In the genomic region with DNA sequence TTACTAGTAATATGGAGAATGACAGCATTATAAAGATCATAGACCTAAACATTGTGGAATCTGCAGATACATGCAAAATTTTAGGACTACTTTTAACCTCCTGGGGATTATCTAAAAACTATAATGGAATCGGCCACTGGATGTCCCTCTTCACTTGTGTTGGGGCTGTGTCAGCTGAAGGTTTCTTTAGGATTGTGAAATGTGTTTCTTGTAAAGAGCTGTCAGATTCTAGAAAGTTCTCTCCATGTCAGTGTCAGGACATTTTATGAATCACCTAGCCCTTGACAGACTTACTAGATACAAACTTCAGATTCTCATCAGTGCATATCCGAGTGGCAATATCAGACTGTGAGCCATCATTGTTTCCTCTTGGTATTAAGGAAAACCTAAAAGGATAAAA, we compare ENCODE assay signal across 9 cellular contexts.
DNase-seq lines count a peak whose midpoint lies in the region; ATAC-seq and TF ChIP-seq lines count a peak whose summit lies in the region.
"Had no signal": no experiment of that assay in that cellular context is flagged by ENCODE, and none has a peak within 500 bp of the region (broad histone marks: within the 10 kb centered on the region; RNA-seq: fewer than 3 reads in every experiment).

No MANE protein-coding gene starts in this region.

- H3K9me2 ChIP-seq in OCI-LY7 (ENCODE audit: insufficient read depth, low read length), result no peaks in the 10 kb centered on the region

- H3K4me3 ChIP-seq in right atrium auricular region (no peak overlapping the region), OCI-LY7 (ENCODE audit: low read depth, low read length, poor library complexity, severe bottlenecking) (no peak overlapping the region), upper lobe of right lung (no peak overlapping the region)

- H2AFZ ChIP-seq in OCI-LY7 (ENCODE audit: low read length), result no peak overlapping the region

- H3K27ac ChIP-seq in right atrium auricular region (no peak overlapping the region), OCI-LY7 (ENCODE audit: low read depth, low read length, poor library complexity, severe bottlenecking) (no peak overlapping the region), upper lobe of right lung (no peak overlapping the region)

- DNase-seq in Right ventricle myocardium superior (no peak), right atrium auricular region (ENCODE audit: low spot score) (no peak), OCI-LY7 (ENCODE audit: low spot score) (no peak), foreskin melanocyte (peak; percentile 3), upper lobe of right lung (no peak), HuH-7.5 (ENCODE audit: low spot score) (no peak)
- DNase-seq in stimulated activated naive CD8-positive, alpha-beta T cell treated with anti-CD3 and anti-CD28 coated beads, Interleukin-15, Interleukin-2, amounts not matched to agents 100 U/mL and 50 U/mL, for 24 hours, result no peak
- no peak for DNase-seq in activated CD8-positive, alpha-beta T cell treated with anti-CD3 and anti-CD28 coated beads for 36 hours
- DNase-seq: activated CD8-positive, alpha-beta memory T cell treated with anti-CD3 and anti-CD28 coated beads, Interleukin-2, amount 50 U/mL, for 4 hours had no signal

- no peaks in the 10 kb centered on the region for H3K27me3 Mint-ChIP-seq in activated CD8-positive, alpha-beta T cell treated with anti-CD3 and anti-CD28 coated beads for 36 hours

- POLR2A ChIA-PET in OCI-LY7 (lab: Charles Lee), result interaction anchor here (1.0 kb wide), 1 partner anchor 9 kb away, joined by 5 read pairs; no protein-coding TSS in a partner anchor
- POLR2A ChIA-PET in activated CD8-positive, alpha-beta T cell treated with anti-CD3 and anti-CD28 coated beads for 36 hours (lab: Charles Lee), result no interaction called here

- H3K36me3 ChIP-seq in right atrium auricular region, result peaks cover 3% of the 10 kb centered on the region
- no peaks in the 10 kb centered on the region for H3K36me3 ChIP-seq in OCI-LY7 (ENCODE audit: insufficient read depth, low read length)
- no peaks in the 10 kb centered on the region for H3K36me3 ChIP-seq in upper lobe of right lung

- no peaks in the 10 kb centered on the region for H3K79me2 ChIP-seq in OCI-LY7 (ENCODE audit: insufficient read depth, low read depth, low read length)

- H3K9me3 ChIP-seq in right atrium auricular region (peaks cover 0 to 8% of the 10 kb centered on the region in 2 donors), OCI-LY7 (ENCODE audit: low read length) (no peaks in the 10 kb centered on the region), upper lobe of right lung (peaks cover 7% of the 10 kb centered on the region)

- ATAC-seq in Right ventricle myocardium superior (ENCODE audit: poor library complexity), result peak; percentile 52
- ATAC-seq in upper lobe of right lung, result no peak
- no peak for ATAC-seq in stimulated activated naive CD8-positive, alpha-beta T cell treated with anti-CD3 and anti-CD28 coated beads, Interleukin-15, Interleukin-2, amounts not matched to agents 100 U/mL and 50 U/mL, for 24 hours
- no peak for ATAC-seq in activated CD8-positive, alpha-beta T cell treated with anti-CD3 and anti-CD28 coated beads for 36 hours

- no TSS peak for BruUV-seq in OCI-LY7 (replicated peaks; lab: Mats Ljungman, UMichigan)

- H3K27ac Mint-ChIP-seq in activated CD8-positive, alpha-beta T cell treated with anti-CD3 and anti-CD28 coated beads for 36 hours, result no peak overlapping the region

- H3K4me2 ChIP-seq in OCI-LY7 (ENCODE audit: low read length), result no peak overlapping the region

- TF ChIP-seq CTCF in right atrium auricular region (IDR thresholded peaks at IDR 0.05) (peak in 1 of 2 donors; percentile 54), OCI-LY7 (conservative IDR thresholded peaks at IDR 0.05; ENCODE audit: low read length) (peak; percentile 34; the same call in 1 of the 2 replicates), upper lobe of right lung (IDR thresholded peaks at IDR 0.05) (peak; percentile 12)
- TF ChIP-seq CTCF in activated CD8-positive, alpha-beta T cell treated with anti-CD3 and anti-CD28 coated beads for 36 hours (IDR thresholded peaks at IDR 0.05), result no peak

- no peaks in the 10 kb centered on the region for H3K4me1 Mint-ChIP-seq in activated CD8-positive, alpha-beta T cell treated with anti-CD3 and anti-CD28 coated beads for 36 hours (ENCODE audit: low read depth)

- no peak overlapping the region for H3K4me3 Mint-ChIP-seq in activated CD8-positive, alpha-beta T cell treated with anti-CD3 and anti-CD28 coated beads for 36 hours

- H3K36me3 Mint-ChIP-seq in activated CD8-positive, alpha-beta T cell treated with anti-CD3 and anti-CD28 coated beads for 36 hours (ENCODE audit: low read depth), result no peaks in the 10 kb centered on the region

- intact Hi-C loops in Right ventricle myocardium superior (cut with DNase I), result loop anchor here (5.0 kb wide), 1 partner anchor 374 kb away; no protein-coding TSS in a partner anchor
- intact Hi-C loops in OCI-LY7 (cut with micrococcal nuclease; ENCODE audit: unreplicated experiment), result no loop called here
- intact Hi-C loops in upper lobe of right lung (cut with DNase I), result no loop called here
- intact Hi-C loops in activated CD8-positive, alpha-beta T cell treated with anti-CD3 and anti-CD28 coated beads for 36 hours (cut with micrococcal nuclease), result no loop called here

- H3K9me3 Mint-ChIP-seq in activated CD8-positive, alpha-beta T cell treated with anti-CD3 and anti-CD28 coated beads for 36 hours, result peaks cover 7% of the 10 kb centered on the region

- CTCF ChIA-PET in OCI-LY7 (lab: Charles Lee; ENCODE audit: unreplicated experiment), result no interaction called here
- CTCF ChIA-PET in activated CD8-positive, alpha-beta T cell treated with anti-CD3 and anti-CD28 coated beads for 36 hours (lab: Charles Lee), result no interaction called here

- H3K4me1 ChIP-seq in right atrium auricular region (no peaks in the 10 kb centered on the region), OCI-LY7 (ENCODE audit: insufficient read depth, low read length, poor library complexity, severe bottlenecking) (no peaks in the 10 kb centered on the region), upper lobe of right lung (no peaks in the 10 kb centered on the region)

- H3K27me3 ChIP-seq in right atrium auricular region (no peaks in the 10 kb centered on the region), upper lobe of right lung (no peaks in the 10 kb centered on the region)

- no peaks in the 10 kb centered on the region for H4K20me1 ChIP-seq in OCI-LY7 (ENCODE audit: insufficient read depth, low read length)
